8 cellular contexts compared by ENCODE assay signal in the genomic region with DNA sequence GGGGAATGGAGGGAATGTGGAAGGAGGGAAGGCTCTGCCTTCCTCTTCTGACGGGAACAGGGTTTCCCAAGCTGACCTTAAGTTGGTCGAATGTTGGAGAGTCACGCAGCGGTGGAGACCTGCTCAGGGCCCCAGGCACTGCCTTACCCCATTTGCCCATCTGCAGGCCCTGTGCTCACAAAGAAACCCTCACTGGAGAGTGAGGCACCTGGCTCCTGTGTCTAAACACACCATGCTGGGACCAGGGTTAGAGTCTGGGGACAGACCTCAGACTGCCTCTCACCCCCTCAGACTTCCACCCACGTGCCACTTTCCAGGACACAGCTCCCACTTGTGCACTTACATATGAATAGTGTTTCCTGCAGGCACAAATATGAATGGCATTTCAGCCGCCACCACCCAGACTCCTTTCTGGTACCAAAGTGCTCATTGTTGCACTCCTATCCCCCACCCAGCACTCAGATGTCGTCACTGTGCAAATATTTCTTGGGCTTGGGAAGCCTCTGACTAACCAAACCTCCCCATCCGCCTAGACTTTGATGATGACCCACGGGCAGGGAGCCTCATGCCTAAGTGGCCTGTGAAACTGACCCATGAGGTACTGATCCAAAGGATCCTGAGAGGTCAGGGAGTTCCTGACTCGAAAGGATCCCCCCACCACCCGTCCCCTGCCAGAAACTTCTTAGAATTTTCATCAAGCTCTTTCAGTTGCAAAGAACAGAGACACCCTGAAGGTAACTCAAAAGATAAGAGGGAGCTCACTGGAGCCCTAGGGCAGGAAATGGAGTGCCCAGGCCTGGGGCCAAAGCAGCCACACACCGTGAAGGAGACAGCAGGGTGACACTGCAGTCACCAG.
DNase-seq lines count a peak whose midpoint lies in the region; ATAC-seq, FAIRE-seq and TF ChIP-seq lines count a peak whose summit lies in the region.

No MANE protein-coding gene starts in this region.

- no peak overlapping the region for H3K4me3 ChIP-seq in HFF-Myc (replicated peaks; ENCODE audit: low read depth, low read length)
- no peak overlapping the region for H3K4me3 ChIP-seq in keratinocyte (ENCODE audit: control insufficient read depth in 2 of 3, extremely low read depth in 1 of 3, insufficient read depth in 2 of 3, low read depth in 1 of 3, low read length in 3 of 3)

- DNase-seq in HFF-Myc (ENCODE audit: extremely low read depth, low read depth), result peak; percentile 84
- peak; percentile 90 for DNase-seq in amniotic stem cell (lab: John Stamatoyannopoulos, UW)
- DNase-seq in keratinocyte (ENCODE audit: low read depth, low spot score), result no peak
- DNase-seq in substantia nigra (lab: John Stamatoyannopoulos, UW), result no peak
- DNase-seq in activated CD4-positive, alpha-beta T cell treated with anti-CD3 and anti-CD28 coated beads, Interleukin-2, amount 50 U/mL, for 48 hours, result no peak
- no peak for DNase-seq in activated CD4-positive, CD25-positive, alpha-beta regulatory T cell treated with anti-CD3 and anti-CD28 coated beads, Interleukin-2, amount 50 U/mL, for 72 hours
- no peak for DNase-seq in NOMO-1 treated with dmso at 0.1 percent for 144 hours (lab: John Stamatoyannopoulos, UW; ENCODE audit: unreplicated experiment)

- H3K27me3 ChIP-seq in keratinocyte (ENCODE audit: control insufficient read depth, extremely low read depth, insufficient read depth, low read length), result no peaks in the 10 kb centered on the region

- dilution Hi-C loops in keratinocyte (cut with MboI; ENCODE audit: extremely low pct_ligation_motif_present, low sequenced_read_pairs), result no loop called here

- H3K4me2 ChIP-seq in keratinocyte (ENCODE audit: control insufficient read depth, extremely low read depth, insufficient read depth, low read depth, low read length), result peak overlapping the region; percentile 16

- no peak overlapping the region for H2AFZ ChIP-seq in keratinocyte (ENCODE audit: control insufficient read depth, low read length)

- no peak for FAIRE-seq in keratinocyte (lab: Jason Lieb, UNC)

- no peaks in the 10 kb centered on the region for H3K36me3 ChIP-seq in keratinocyte (ENCODE audit: control insufficient read depth in 2 of 2, extremely low read depth in 1 of 2, insufficient read depth in 2 of 2, low read length in 2 of 2)

- H3K9ac ChIP-seq in keratinocyte (ENCODE audit: control insufficient read depth, extremely low read depth, insufficient read depth, low read length), result no peak overlapping the region

- H3K79me2 ChIP-seq in keratinocyte (ENCODE audit: control insufficient read depth, insufficient read depth, low read length), result no peaks in the 10 kb centered on the region

- no peaks in the 10 kb centered on the region for H3K9me1 ChIP-seq in keratinocyte (ENCODE audit: control insufficient read depth, extremely low read depth, insufficient read depth, low read length)

- H3K4me1 ChIP-seq in keratinocyte (ENCODE audit: control insufficient read depth, extremely low read depth, insufficient read depth, low read length), result peaks cover 14% of the 10 kb centered on the region

- H3K9me3 ChIP-seq in keratinocyte (ENCODE audit: control insufficient read depth, low read depth, low read length), result no peaks in the 10 kb centered on the region

- no peak for TF ChIP-seq CTCF in HFF-Myc (IDR thresholded peaks at IDR 0.05; ENCODE audit: low read depth, low read length, missing control alignments)
- TF ChIP-seq CTCF in keratinocyte (optimal IDR thresholded peaks at IDR 0.05 in 1 of 3, IDR thresholded peaks at IDR 0.05 in 1 of 3, conservative IDR thresholded peaks at IDR 0.05 in 1 of 3; ENCODE audit: extremely low read depth in 1 of 3, insufficient read depth in 2 of 3, low read length in 3 of 3), result no peak

- peak overlapping the region; percentile 24 for H3K27ac ChIP-seq in keratinocyte (ENCODE audit: control insufficient read depth, insufficient read depth, low read length)
- peak overlapping the region; percentile 3 for H3K27ac ChIP-seq in substantia nigra (ENCODE audit: low read depth, low read length, poor library complexity, severe bottlenecking)

- ATAC-seq in GM19397 (IDR thresholded peaks at IDR 0.05; ENCODE audit: unreplicated experiment), result no peak

- no peaks in the 10 kb centered on the region for H4K20me1 ChIP-seq in keratinocyte (ENCODE audit: control insufficient read depth, extremely low read depth, insufficient read depth, low read length)

Comparison
In these comparisons a context has a peak if more than half of its experiments do, and no peak if none do; other contexts are left out.
1. DNase-seq: peak in HFF-Myc (single experiment) and amniotic stem cell (single experiment); none in keratinocyte (single experiment), substantia nigra (0 of 49), activated CD4-positive, alpha-beta T cell treated with anti-CD3 and anti-CD28 coated beads, Interleukin-2, amount 50 U/mL, for 48 hours (0 of 2), activated CD4-positive, CD25-positive, alpha-beta regulatory T cell treated with anti-CD3 and anti-CD28 coated beads, Interleukin-2, amount 50 U/mL, for 72 hours (single experiment) and NOMO-1 treated with dmso at 0.1 percent for 144 hours (single experiment).